In the genomic region with DNA sequence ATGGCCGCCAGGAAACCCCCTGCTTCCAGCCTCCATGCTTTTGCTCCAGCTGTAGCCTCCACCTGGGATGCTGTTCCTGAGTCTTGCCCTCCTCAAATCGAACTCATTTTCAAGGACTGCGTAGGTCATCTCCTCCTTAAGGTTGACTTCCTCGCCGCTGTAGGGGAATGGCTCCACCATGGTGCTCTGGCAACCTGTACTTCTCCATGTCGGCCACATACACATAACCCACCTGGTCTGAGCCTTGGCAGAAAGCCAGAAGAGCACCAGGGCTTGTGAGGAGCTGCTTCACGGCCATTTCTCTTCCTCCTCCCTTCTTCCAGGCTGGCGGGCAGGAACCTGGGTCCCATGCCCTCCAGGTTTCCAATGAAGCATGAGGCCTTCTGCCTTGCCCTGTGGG, we compare ENCODE assay signal across 18 cellular contexts. TPM values are rescaled to one million over a fixed set of nuclear protein-coding genes. Genes with fewer than 3 reads are reported as not detected.
A peak's percentile ranks its signal among the peaks of the same experiment; 100 is the strongest.
DNase-seq lines count a peak whose midpoint lies in the region; ATAC-seq and TF ChIP-seq lines count a peak whose summit lies in the region.
"Had no signal": no experiment of that assay in that cellular context is flagged by ENCODE, and none has a peak within 500 bp of the region (broad histone marks: within the 10 kb centered on the region; RNA-seq: fewer than 3 reads in every experiment).

No MANE protein-coding gene starts in this region.

- DNase-seq in NCI-H510A treated with DMSO at 0.1 percent for 48 hours (lab: John Stamatoyannopoulos, UW) (peak; percentile 31), NCI-H510A (lab: John Stamatoyannopoulos, UW) (no peak), COLO668 (lab: John Stamatoyannopoulos, UW; ENCODE audit: unreplicated experiment) (peak; percentile 12), RWPE2 (ENCODE audit: low spot score) (peak; percentile 38), posterior vena cava (ENCODE audit: low spot score) (peak; percentile 47), 8988T (no peak)
- DNase-seq: CD4-positive, alpha-beta memory T cell; DMS53; H9; NCI-H1417 treated with DMSO at 0.1 percent for 48 hours; NCI-H2029 treated with DMSO at 0.1 percent for 48 hours; SHP77 treated with DMSO at 0.1 percent for 48 hours; T-helper 1 cell had no signal

- no peak for TF ChIP-seq CTCF in RWPE2 (IDR thresholded peaks at IDR 0.05; ENCODE audit: poor library complexity, severe bottlenecking)

- H3K9me3 ChIP-seq in RWPE2 (ENCODE audit: severe bottlenecking) = peaks cover 3% of the 10 kb centered on the region
- H3K9me3 ChIP-seq: BLaER1, Peyer's patch had no signal

- intact Hi-C loops in posterior vena cava (cut with DNase I) = no loop called here

- no peak overlapping the region for H3K27ac ChIP-seq in RWPE2 (ENCODE audit: poor library complexity, severe bottlenecking)
- H3K27ac ChIP-seq: BLaER1, KMS-11, Peyer's patch had no signal

- no peaks in the 10 kb centered on the region for H3K36me3 ChIP-seq in RWPE2 (ENCODE audit: low read depth)
- H3K36me3 ChIP-seq: BLaER1, Peyer's patch had no signal

- H3K4me3 ChIP-seq in RWPE2 (ENCODE audit: severe bottlenecking) = no peak overlapping the region
- H3K4me3 ChIP-seq: BLaER1, Peyer's patch had no signal

- H3K27me3 ChIP-seq in RWPE2 (ENCODE audit: insufficient read depth, poor library complexity, severe bottlenecking) = no peaks in the 10 kb centered on the region
- H3K27me3 ChIP-seq: BLaER1, Peyer's patch had no signal

- H3K4me1 ChIP-seq in RWPE2 (ENCODE audit: insufficient read depth, poor library complexity, severe bottlenecking) = peaks cover 11% of the 10 kb centered on the region

- no peak for ATAC-seq in RWPE2 (ENCODE audit: low read depth)
- no peak for ATAC-seq in GM19395 (IDR thresholded peaks at IDR 0.05; ENCODE audit: unreplicated experiment)
- ATAC-seq: SK-N-SH treated with all-trans-retinoic acid at 6 μM for 48 hours had no signal

RNA-seq across cellular contexts. Expression of gene BEGAIN, which starts 36.7 kb away (rescaled TPM):
- 1 to 10 TPM in 1 of 2 donors, under 1 TPM in 1; 0.56 to 1.2 TPM for total RNA-seq in posterior vena cava

Comparison
In these comparisons a context has a peak if more than half of its experiments do, and no peak if none do; other contexts are left out.
1. DNase-seq: peak in NCI-H510A treated with DMSO at 0.1 percent for 48 hours (single experiment), COLO668 (single experiment), RWPE2 (single experiment) and posterior vena cava (single experiment); none in NCI-H510A (single experiment) and 8988T (single experiment).